8 cellular contexts compared by ENCODE assay signal in the genomic region with DNA sequence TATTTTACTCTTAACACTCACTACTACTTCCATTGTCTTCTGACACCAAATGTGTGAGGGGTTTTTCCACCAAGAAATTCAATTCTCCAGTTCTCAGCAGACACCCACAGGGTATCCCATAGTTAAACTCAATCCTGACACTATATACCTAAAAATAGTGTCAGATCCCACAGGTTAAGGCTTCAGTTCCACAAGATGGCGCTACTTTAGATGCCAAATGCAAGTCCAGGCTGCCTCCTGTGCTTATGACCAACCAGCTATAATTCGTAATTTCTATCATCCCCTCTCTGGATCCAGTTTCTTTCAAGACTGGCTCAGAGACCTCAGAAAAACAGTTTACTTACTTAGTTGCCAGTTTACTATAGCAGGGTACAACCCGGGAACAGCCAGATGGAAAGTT.
DNase-seq lines count a peak whose midpoint lies in the region; ATAC-seq, FAIRE-seq and TF ChIP-seq lines count a peak whose summit lies in the region.
"Had no signal": no experiment of that assay in that cellular context is flagged by ENCODE, and none has a peak within 500 bp of the region (broad histone marks: within the 10 kb centered on the region; RNA-seq: fewer than 3 reads in every experiment).

No MANE protein-coding gene starts in this region.

- DNase-seq in H7, result peak; percentile 18
- peak; percentile 78 for DNase-seq in NCI-H69 (lab: John Stamatoyannopoulos, UW)
- peak; percentile 63 for DNase-seq in bronchial epithelial cell (ENCODE audit: low read depth)
- DNase-seq in neuronal stem cell (ENCODE audit: low spot score), result peak; percentile 29
- no peak for DNase-seq in mesothelial cell of epicardium (ENCODE audit: low spot score in 2 of 2, unreplicated experiment in 2 of 2)
- no peak for DNase-seq in EL

- no peak for FAIRE-seq in bronchial epithelial cell (lab: Jason Lieb, UNC)

- no peak overlapping the region for H2BK5ac ChIP-seq in neuronal stem cell (ENCODE audit: low read length)

- H4K91ac ChIP-seq in neuronal stem cell (ENCODE audit: low read depth, low read length, poor library complexity), result no peak overlapping the region

- no peak overlapping the region for H3K4ac ChIP-seq in neuronal stem cell (ENCODE audit: low read length)

- no peak overlapping the region for H2BK15ac ChIP-seq in neuronal stem cell (ENCODE audit: low read length)

- no peaks in the 10 kb centered on the region for H3K79me1 ChIP-seq in neuronal stem cell (ENCODE audit: low read depth, low read length)

- H3K9ac ChIP-seq in neuronal stem cell (ENCODE audit: low read depth, low read length, poor library complexity), result no peak overlapping the region

- ATAC-seq in HG03108 (IDR thresholded peaks at IDR 0.05; ENCODE audit: unreplicated experiment), result no peak

- H3K27me3 ChIP-seq in H7 (ENCODE audit: control insufficient read depth, insufficient read depth, low read length) (no peaks in the 10 kb centered on the region), bronchial epithelial cell (ENCODE audit: control insufficient read depth, insufficient read depth, low read length) (no peaks in the 10 kb centered on the region), neuronal stem cell (ENCODE audit: control insufficient read depth in 3 of 3, insufficient read depth in 3 of 3, low read depth in 1 of 3, low read length in 3 of 3) (no peaks in the 10 kb centered on the region)

- H3K9me3 Mint-ChIP-seq in mesothelial cell of epicardium, result peaks cover 11% of the 10 kb centered on the region
- H3K9me3 Mint-ChIP-seq: central memory CD8-positive, alpha-beta T cell had no signal

- no peak overlapping the region for H2BK120ac ChIP-seq in neuronal stem cell (ENCODE audit: low read depth, low read length)

- no peak overlapping the region for H3K27ac ChIP-seq in neuronal stem cell (replicated peaks; ENCODE audit: low read length)

- H2AFZ ChIP-seq in neuronal stem cell (ENCODE audit: low read length), result no peak overlapping the region

- no peak overlapping the region for H2BK12ac ChIP-seq in neuronal stem cell (ENCODE audit: low read length)

- no peaks in the 10 kb centered on the region for H3K4me1 ChIP-seq in neuronal stem cell (ENCODE audit: control insufficient read depth in 2 of 2, insufficient read depth in 1 of 2, low read depth in 1 of 2, low read length in 2 of 2)

- H3K18ac ChIP-seq in neuronal stem cell (ENCODE audit: low read length), result no peak overlapping the region

- H3K23ac ChIP-seq in neuronal stem cell (ENCODE audit: low read depth, low read length, poor library complexity), result no peak overlapping the region

- no peak overlapping the region for H3K4me3 Mint-ChIP-seq in mesothelial cell of epicardium
- H3K4me3 Mint-ChIP-seq: central memory CD8-positive, alpha-beta T cell had no signal

- H4K8ac ChIP-seq in neuronal stem cell (ENCODE audit: low read depth, low read length), result no peak overlapping the region

- H3K4me3 ChIP-seq in H7 (ENCODE audit: insufficient read depth, low read depth, low read length) (no peak overlapping the region), bronchial epithelial cell (ENCODE audit: low read depth, low read length) (no peak overlapping the region), neuronal stem cell (ENCODE audit: low read length in 2 of 2) (no peak overlapping the region)

- no peak overlapping the region for H2AK5ac ChIP-seq in neuronal stem cell (ENCODE audit: low read depth, low read length)

- no peak overlapping the region for H3K4me2 ChIP-seq in neuronal stem cell (ENCODE audit: insufficient read depth, low read length, poor library complexity, severe bottlenecking)

- peaks cover 4% of the 10 kb centered on the region for H3K4me1 Mint-ChIP-seq in mesothelial cell of epicardium
- H3K4me1 Mint-ChIP-seq: central memory CD8-positive, alpha-beta T cell had no signal

- whole genome bisulfite sequencing in neuronal stem cell (ENCODE audit: extremely low coverage in 2 of 2, insufficient read length in 2 of 2, insufficient replicate concordance in 1 of 2), 2 donors, result no CpG with 5 or more reads among the region's 3 CpGs

- H3K36me3 ChIP-seq in H7 (replicated peaks; ENCODE audit: control insufficient read depth, insufficient read depth, low read length) (no peaks in the 10 kb centered on the region), bronchial epithelial cell (ENCODE audit: control insufficient read depth, insufficient read depth, low read length) (no peaks in the 10 kb centered on the region), neuronal stem cell (replicated peaks in 1 of 2; ENCODE audit: control insufficient read depth in 2 of 2, insufficient read depth in 2 of 2, low read length in 2 of 2) (no peaks in the 10 kb centered on the region)

- no peaks in the 10 kb centered on the region for H3K36me3 Mint-ChIP-seq in mesothelial cell of epicardium

- H3K27ac Mint-ChIP-seq in mesothelial cell of epicardium, result no peak overlapping the region

- H3K9me3 ChIP-seq in neuronal stem cell (replicated peaks in 1 of 2; ENCODE audit: control insufficient read depth in 2 of 2, insufficient read depth in 1 of 2, low read depth in 1 of 2, low read length in 2 of 2), result no peaks in the 10 kb centered on the region

- no peak overlapping the region for H3K14ac ChIP-seq in neuronal stem cell (ENCODE audit: low read length)

- H3K27me3 Mint-ChIP-seq in mesothelial cell of epicardium (ENCODE audit: low read depth), result no peaks in the 10 kb centered on the region
- H3K27me3 Mint-ChIP-seq: central memory CD8-positive, alpha-beta T cell had no signal

- peak; percentile 61 for TF ChIP-seq CTCF in bronchial epithelial cell (IDR thresholded peaks at IDR 0.05; ENCODE audit: insufficient read depth, low read length, severe bottlenecking)
- no peak for TF ChIP-seq CTCF in mesothelial cell of epicardium (IDR thresholded peaks at IDR 0.05; ENCODE audit: unreplicated experiment)

Comparison
In these comparisons a context has a peak if more than half of its experiments do, and no peak if none do; other contexts are left out.
1. DNase-seq: peak in H7 (single experiment), NCI-H69 (single experiment), bronchial epithelial cell (single experiment) and neuronal stem cell (single experiment); none in mesothelial cell of epicardium (0 of 2) and EL (single experiment).